9 cellular contexts compared by ENCODE assay signal in genomic region chr3:30630238-30631030, GRCh38. TPM values are rescaled to one million over a fixed set of nuclear protein-coding genes. Genes with fewer than 3 reads are reported as not detected.
DNase-seq lines count a peak whose midpoint lies in the region; ATAC-seq, FAIRE-seq and TF ChIP-seq lines count a peak whose summit lies in the region.
"Had no signal": no experiment of that assay in that cellular context is flagged by ENCODE, and none has a peak within 500 bp of the region (broad histone marks: within the 10 kb centered on the region; RNA-seq: fewer than 3 reads in every experiment).

No MANE protein-coding gene starts in this region.

- H3K56ac ChIP-seq in mesendoderm (ENCODE audit: low read length): no peak overlapping the region

- H4K5ac ChIP-seq in mesendoderm (ENCODE audit: low read length): no peak overlapping the region

- no peak overlapping the region for H2BK15ac ChIP-seq in mesendoderm (replicated peaks; ENCODE audit: low read depth)

- H3K9me2 ChIP-seq in DOHH2 (replicated peaks; ENCODE audit: control insufficient read depth, low read length) (no peaks in the 10 kb centered on the region), SU-DHL-6 (replicated peaks; ENCODE audit: insufficient read depth, low read length) (no peaks in the 10 kb centered on the region)

- H3K4me3 ChIP-seq in DOHH2 (ENCODE audit: low read length): peak overlapping the region; percentile 28; the same call in 1 of the 2 replicates
- H3K4me3 ChIP-seq in SU-DHL-6 (ENCODE audit: insufficient read depth, low read length, poor library complexity, severe bottlenecking): no peak overlapping the region
- peak overlapping the region in 1 of 12 donors; percentile 9 for H3K4me3 ChIP-seq in heart left ventricle
- no peak overlapping the region for H3K4me3 ChIP-seq in small intestine (ENCODE audit: low read depth in 1 of 2, low read length in 2 of 2)
- no peak overlapping the region for H3K4me3 ChIP-seq in mesendoderm (ENCODE audit: low read length)
- H3K4me3 ChIP-seq: cardiac muscle cell had no signal

- H3K9ac ChIP-seq in SU-DHL-6 (ENCODE audit: low read length): no peak overlapping the region
- no peak overlapping the region for H3K9ac ChIP-seq in mesendoderm (ENCODE audit: low read length)

- H3K79me2 ChIP-seq in DOHH2 (ENCODE audit: control insufficient read depth, low read length) (peaks cover 68% of the 10 kb centered on the region), SU-DHL-6 (ENCODE audit: insufficient read depth, low read length) (peaks cover 97% of the 10 kb centered on the region), mesendoderm (ENCODE audit: control insufficient read depth, insufficient read depth, low read length) (no peaks in the 10 kb centered on the region)

- H2AK5ac ChIP-seq in mesendoderm (ENCODE audit: low read length): no peak overlapping the region

- ATAC-seq in heart left ventricle (peak; percentile 39 to 50 (median 43)), GM19452 (IDR thresholded peaks at IDR 0.05; ENCODE audit: unreplicated experiment) (no peak)

- no peak for TF ChIP-seq POLR2A in heart left ventricle (IDR thresholded peaks at IDR 0.05)
- no peak for TF ChIP-seq POLR2A in erythroblast (IDR thresholded peaks at IDR 0.05; ENCODE audit: low read length)

- H3K27me3 ChIP-seq in DOHH2 (ENCODE audit: control insufficient read depth, low read length): no peaks in the 10 kb centered on the region
- H3K27me3 ChIP-seq in SU-DHL-6 (ENCODE audit: low read length): no peaks in the 10 kb centered on the region
- no peaks in the 10 kb centered on the region for H3K27me3 ChIP-seq in heart left ventricle
- H3K27me3 ChIP-seq in small intestine (ENCODE audit: control insufficient read depth in 2 of 2, insufficient read depth in 2 of 2, low read length in 2 of 2): no peaks in the 10 kb centered on the region
- H3K27me3 ChIP-seq in mesendoderm (ENCODE audit: insufficient read depth, low read length, poor library complexity): no peaks in the 10 kb centered on the region
- H3K27me3 ChIP-seq: cardiac muscle cell had no signal

- H4K20me1 ChIP-seq in DOHH2 (ENCODE audit: control insufficient read depth, insufficient read depth, low read depth, low read length) (no peaks in the 10 kb centered on the region), SU-DHL-6 (ENCODE audit: low read depth, low read length) (no peaks in the 10 kb centered on the region)

- H3K4me1 ChIP-seq in DOHH2 (ENCODE audit: control insufficient read depth, low read length) (peaks cover 95% of the 10 kb centered on the region), heart left ventricle (peaks cover 24 to 100% (median 96%) of the 10 kb centered on the region in 12 donors), small intestine (ENCODE audit: control insufficient read depth in 2 of 2, insufficient read depth in 1 of 2, low read depth in 1 of 2, low read length in 1 of 2) (peaks cover 3 to 32% of the 10 kb centered on the region in 2 donors), mesendoderm (ENCODE audit: control insufficient read depth, low read depth, low read length) (peaks cover 20% of the 10 kb centered on the region)

- H2AFZ ChIP-seq in SU-DHL-6 (ENCODE audit: low read depth, low read length, severe bottlenecking): no peak overlapping the region

- no peaks in the 10 kb centered on the region for H3K79me1 ChIP-seq in mesendoderm (ENCODE audit: low read length)

- no peak overlapping the region for H2BK5ac ChIP-seq in mesendoderm (ENCODE audit: low read length)

- no peak overlapping the region for H3K18ac ChIP-seq in mesendoderm (ENCODE audit: low read length)

- H3F3A ChIP-seq in DOHH2 (ENCODE audit: control insufficient read depth, insufficient read depth): 0 out of 2 replicates have a peak, but pooled peaks cover 6% of the 10 kb centered on the region
- H3F3A ChIP-seq in SU-DHL-6 (ENCODE audit: insufficient read depth): peaks cover 30% of the 10 kb centered on the region

- FAIRE-seq in small intestine (lab: Jason Lieb, UNC): no peak

- H3K27ac ChIP-seq in DOHH2 (ENCODE audit: low read depth, low read length): no peak overlapping the region
- H3K27ac ChIP-seq in SU-DHL-6 (ENCODE audit: low read depth, low read length): peak overlapping the region; percentile 58; the same call in 1 of the 2 replicates
- H3K27ac ChIP-seq in heart left ventricle: peak overlapping the region; percentile 50 to 92 (median 69)
- peak overlapping the region; percentile 73 to 90 for H3K27ac ChIP-seq in small intestine (ENCODE audit: low read depth in 1 of 2, low read length in 1 of 2)
- no peak overlapping the region for H3K27ac ChIP-seq in mesendoderm (ENCODE audit: low read depth, low read length)
- H3K27ac ChIP-seq: cardiac muscle cell had no signal

- H3K4me2 ChIP-seq in DOHH2 (ENCODE audit: low read length): peak overlapping the region; percentile 64
- H3K4me2 ChIP-seq in SU-DHL-6 (ENCODE audit: low read depth, low read length, poor library complexity, severe bottlenecking): peak overlapping the region; percentile 51
- no peak overlapping the region for H3K4me2 ChIP-seq in mesendoderm (ENCODE audit: low read length)

- no peak overlapping the region for H3K23ac ChIP-seq in mesendoderm (ENCODE audit: low read length)

- TF ChIP-seq CTCF in DOHH2 (IDR thresholded peaks at IDR 0.05; ENCODE audit: low read depth, low read length, poor library complexity, severe bottlenecking): no peak
- no peak for TF ChIP-seq CTCF in SU-DHL-6 (IDR thresholded peaks at IDR 0.05; ENCODE audit: insufficient read depth, low read length, poor library complexity, severe bottlenecking)
- no peak for TF ChIP-seq CTCF in heart left ventricle (IDR thresholded peaks at IDR 0.05)

- H3K9me3 ChIP-seq in DOHH2 (ENCODE audit: control insufficient read depth, insufficient read depth, low read length) (no peaks in the 10 kb centered on the region), SU-DHL-6 (ENCODE audit: insufficient read depth, low read length) (no peaks in the 10 kb centered on the region), heart left ventricle (no peaks in the 10 kb centered on the region), small intestine (ENCODE audit: control insufficient read depth, low read depth) (no peaks in the 10 kb centered on the region)

- 40 to 96% (median 69%) methylated on average over 2 of the region's 2 CpGs for WGBS in heart left ventricle, 4 donors
- WGBS in small intestine, 3 donors: 41 to 72% (median 67%) methylated on average over 2 of the region's 2 CpGs
- no CpG with 5 or more reads among the region's 2 CpGs for WGBS in mesendoderm (ENCODE audit: extremely low coverage, insufficient coverage, low lambda C conversion rate)

- H3K4ac ChIP-seq in mesendoderm (ENCODE audit: low read depth, low read length): no peak overlapping the region

- H3K36me3 ChIP-seq in DOHH2 (ENCODE audit: control insufficient read depth, low read length) (peaks cover 31% of the 10 kb centered on the region), SU-DHL-6 (ENCODE audit: low read length) (no peaks in the 10 kb centered on the region), heart left ventricle (peaks cover 0 to 61% (median 4%) of the 10 kb centered on the region in 9 donors), small intestine (ENCODE audit: control insufficient read depth in 2 of 2, insufficient read depth in 2 of 2, low read length in 2 of 2) (no peaks in the 10 kb centered on the region), mesendoderm (ENCODE audit: control insufficient read depth, insufficient read depth, low read length) (no peaks in the 10 kb centered on the region)
- H3K36me3 ChIP-seq: cardiac muscle cell had no signal

- DNase-seq in heart left ventricle (no peak), small intestine (no peak), erythroblast (lab: John Stamatoyannopoulos, UW) (no peak), mesendoderm (no peak)
- DNase-seq in activated CD8-positive, alpha-beta memory T cell treated with anti-CD3 and anti-CD28 coated beads, Interleukin-2, amount 50 U/mL, for 48 hours: no peak

- H4K8ac ChIP-seq in mesendoderm (ENCODE audit: low read depth, low read length): no peak overlapping the region

- intact Hi-C loops in heart left ventricle (cut with DNase I): no loop called here

- H2BK120ac ChIP-seq in mesendoderm (ENCODE audit: low read depth, low read length): no peak overlapping the region

RNA-seq across cellular contexts. Expression of gene TGFBR2, which starts 24.0 kb away (rescaled TPM):
- total RNA-seq in heart left ventricle: 100 to 1,000 TPM in 7 of 9 donors, 10 to 100 TPM in 2; 82.4 to 217 (median 143) TPM
- polyA plus RNA-seq in heart left ventricle (100 to 1,000 TPM in 1 of 2 donors, 10 to 100 TPM in 1; 13.8 to 153 TPM), small intestine (10 to 100 TPM in 2 of 3 donors, 1 to 10 TPM in 1; 6.0 to 77.5 (median 13.5) TPM)
- polyA plus RNA-seq in mesendoderm (2013, experiment 1 of 2): 2.6 TPM
- polyA plus RNA-seq in mesendoderm (2013, experiment 2 of 2): 2.6 TPM

Comparison
In these comparisons a context has a peak if more than half of its experiments do, and no peak if none do; other contexts are left out.
1. H3K27ac ChIP-seq: peak in SU-DHL-6 (single experiment), heart left ventricle (12 of 12) and small intestine (2 of 2); none in DOHH2 (single experiment) and mesendoderm (single experiment).